ENCODE assay signal across 1 cellular context in genomic region chr2:197345846-197346370, GRCh38.
TF ChIP-seq lines count a peak whose summit lies in the region.

No MANE protein-coding gene starts in this region.

TF ChIP-seq in A549, 52 proteins besides CTCF, POLR2A, EP300 and RAD21 (continued from another document):
- no peak for TF ChIP-seq CHD4 (IDR thresholded peaks at IDR 0.05; ENCODE audit: borderline replicate concordance)
- no peak for TF ChIP-seq CBX8 (IDR thresholded peaks at IDR 0.05)
- TF ChIP-seq RCOR1 (IDR thresholded peaks at IDR 0.05; ENCODE audit: low read depth, low read length): no peak
- no peak for TF ChIP-seq PBX3 (IDR thresholded peaks at IDR 0.05)
- no peak for TF ChIP-seq JUN (IDR thresholded peaks at IDR 0.05)
TF ChIP-seq in A549: peak in this region for 0.
